Comparison of ENCODE assay signal across 38 cellular contexts in the genomic region with DNA sequence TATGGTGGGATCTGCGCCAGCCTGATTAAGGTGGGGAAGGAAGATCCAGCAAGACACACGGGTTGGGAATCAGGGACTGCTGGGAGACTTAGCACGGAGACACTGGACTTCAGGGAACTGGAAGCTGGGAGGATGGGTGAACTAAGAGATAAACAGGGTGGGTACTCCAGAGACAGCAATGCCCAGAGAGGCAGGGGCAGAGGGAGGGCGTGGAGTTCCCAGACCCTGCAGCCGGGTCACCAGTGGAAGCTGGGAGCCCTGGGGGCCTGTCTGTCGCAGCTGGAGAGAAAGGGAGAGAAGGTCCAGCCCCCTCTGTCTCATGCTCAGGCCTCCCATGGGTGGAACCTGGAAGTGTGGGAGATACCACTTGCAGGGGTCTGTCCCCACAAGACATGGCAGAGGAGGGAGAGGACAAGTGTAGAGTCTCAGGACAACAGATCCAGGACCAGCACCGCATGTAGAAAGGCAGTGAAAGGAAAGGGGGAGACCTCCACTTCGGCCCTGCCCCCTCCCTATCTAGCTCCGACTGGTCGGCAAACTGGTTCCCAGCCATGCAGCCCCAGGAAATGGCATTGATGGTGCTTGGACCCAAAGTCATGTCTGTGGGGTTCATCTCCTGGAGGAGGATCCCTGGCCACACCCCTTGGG. TPM values are rescaled to one million over a fixed set of nuclear protein-coding genes. Genes with fewer than 3 reads are reported as not detected.
"Had no signal": no experiment of that assay in that cellular context is flagged by ENCODE, and none has a peak within 500 bp of the region (broad histone marks: within the 10 kb centered on the region; RNA-seq: fewer than 3 reads in every experiment).

No MANE protein-coding gene starts in this region.

- H3K4me2 ChIP-seq: hepatocyte, smooth muscle cell had no signal

- H3K4me1 ChIP-seq: parathyroid adenoma, thyroid gland, upper lobe of right lung had no signal

- H3K9me3 ChIP-seq: adrenal gland, colonic mucosa, thyroid gland had no signal

- H2AFZ ChIP-seq: hepatocyte, parathyroid adenoma had no signal

- H3K79me2 ChIP-seq: hepatocyte, parathyroid adenoma had no signal

- H3K36me3 Mint-ChIP-seq: activated CD4-positive, alpha-beta memory T cell treated with anti-CD3 and anti-CD28 coated beads for 36 hours; activated naive CD8-positive, alpha-beta T cell treated with anti-CD3 and anti-CD28 coated beads for 36 hours; mesothelial cell of epicardium had no signal

- H3K4me3 ChIP-seq: adrenal gland, body of pancreas, colonic mucosa, gastroesophageal sphincter, hepatocyte, right atrium auricular region, smooth muscle cell, stomach, thyroid gland, upper lobe of right lung had no signal

- H3K27ac ChIP-seq: adrenal gland, body of pancreas, colonic mucosa, gastroesophageal sphincter, hepatocyte, parathyroid adenoma, right atrium auricular region, stomach, thyroid gland, upper lobe of right lung had no signal

- H3K27me3 ChIP-seq: adrenal gland, body of pancreas, colonic mucosa, thyroid gland had no signal

- H3K36me3 ChIP-seq: adrenal gland, colonic mucosa, gastroesophageal sphincter, right atrium auricular region, stomach, thyroid gland, upper lobe of right lung had no signal

- H3K27ac Mint-ChIP-seq: activated CD4-positive, alpha-beta memory T cell treated with anti-CD3 and anti-CD28 coated beads for 36 hours; activated naive CD4-positive, alpha-beta T cell treated with anti-CD3 and anti-CD28 coated beads for 36 hours; activated naive CD8-positive, alpha-beta T cell treated with anti-CD3 and anti-CD28 coated beads for 36 hours; activated T-helper 1 cell treated with anti-CD3 and anti-CD28 coated beads, Interleukin-12 subunit alpha, Interleukin-12 subunit beta, Interleukin-2, Interleukin-4 antibody, amounts not matched to agents 30 ng/mL and 10 ng/mL and 1 ng/mL, durations not matched to agents 14 hours and 24 hours and 36 hours; mesothelial cell of epicardium; stimulated activated naive B cell treated with anti-CD40 and anti-IgM and Interleukin-4, amounts not matched to agents 10 μg/mL and 1 μg/mL and 100 μg/mL, for 72 hours; T-helper 2 cell treated with Interferon-gamma antibody and Interleukin-4, amounts not matched to agents 5 μg/mL and 100 μg/mL, for 36 hours had no signal

- DNase-seq: activated CD4-positive, alpha-beta memory T cell treated with anti-CD3 and anti-CD28 coated beads for 36 hours; activated CD4-positive, alpha-beta T cell treated with anti-CD3 and anti-CD28 coated beads for 4 hours; activated CD8-positive, alpha-beta memory T cell treated with anti-CD3 and anti-CD28 coated beads, Interleukin-2, amount 50 U/mL, for 4 hours; activated effector memory CD4-positive, alpha-beta T cell treated with anti-CD3 and anti-CD28 coated beads, Interleukin-2, amount 50 U/mL, for 16 hours; activated naive CD4-positive, alpha-beta T cell treated with anti-CD3 and anti-CD28 coated beads for 36 hours; activated naive CD8-positive, alpha-beta T cell treated with anti-CD3 and anti-CD28 coated beads for 36 hours; activated T-cell treated with anti-CD3 and anti-CD28 coated beads, Interleukin-2, amount 50 U/mL, for 1 hour; adrenal gland; aorta; body of pancreas; cerebellar nuclear complex; colonic mucosa; effector memory CD4-positive, alpha-beta T cell; erythroblast; left cardiac atrium; mammary epithelial cell; stimulated activated CD4-positive, alpha-beta T cell treated with anti-CD3 and anti-CD28 coated beads, Interleukin-1b, Interleukin-23, amount 100 ng/mL, for 48 hours; stimulated activated CD4-positive, alpha-beta T cell treated with anti-CD3 and anti-CD28 coated beads, Interleukin-4, amount 100 ng/mL, for 4 hours; stimulated activated CD8-positive, alpha-beta memory T cell treated with anti-CD3 and anti-CD28 coated beads, Interleukin-4, amount 100 ng/mL, for 48 hours; stimulated activated naive B cell treated with anti-CD40 and anti-IgM and Interleukin-4, amounts not matched to agents 10 μg/mL and 1 μg/mL and 100 μg/mL, for 72 hours; stomach; thyroid gland; upper lobe of right lung had no signal

- H3K4me3 Mint-ChIP-seq: activated CD4-positive, alpha-beta memory T cell treated with anti-CD3 and anti-CD28 coated beads for 36 hours; activated naive CD4-positive, alpha-beta T cell treated with anti-CD3 and anti-CD28 coated beads for 36 hours; activated naive CD8-positive, alpha-beta T cell treated with anti-CD3 and anti-CD28 coated beads for 36 hours; activated T-helper 1 cell treated with anti-CD3 and anti-CD28 coated beads, Interleukin-12 subunit alpha, Interleukin-12 subunit beta, Interleukin-2, Interleukin-4 antibody, amounts not matched to agents 30 ng/mL and 10 ng/mL and 1 ng/mL, durations not matched to agents 14 hours and 24 hours and 36 hours; mesothelial cell of epicardium; stimulated activated naive B cell treated with anti-CD40 and anti-IgM and Interleukin-4, amounts not matched to agents 10 μg/mL and 1 μg/mL and 100 μg/mL, for 72 hours; T-helper 2 cell treated with Interferon-gamma antibody and Interleukin-4, amounts not matched to agents 5 μg/mL and 100 μg/mL, for 36 hours had no signal

- ATAC-seq: body of pancreas, gastroesophageal sphincter, left cardiac atrium, upper lobe of right lung had no signal

- H3K9me3 Mint-ChIP-seq: activated CD4-positive, alpha-beta memory T cell treated with anti-CD3 and anti-CD28 coated beads for 36 hours; activated T-helper 1 cell treated with anti-CD3 and anti-CD28 coated beads, Interleukin-12 subunit alpha, Interleukin-12 subunit beta, Interleukin-2, Interleukin-4 antibody, amounts not matched to agents 30 ng/mL and 10 ng/mL and 1 ng/mL, durations not matched to agents 14 hours and 24 hours and 36 hours had no signal

RNA-seq across cellular contexts. Expression of a gene that starts 44.4 kb away (rescaled TPM):
- total RNA-seq: activated CD4-positive, alpha-beta memory T cell treated with anti-CD3 and anti-CD28 coated beads for 36 hours; activated CD8-positive, alpha-beta memory T cell treated with anti-CD3 and anti-CD28 coated beads for 36 hours; activated naive CD4-positive, alpha-beta T cell treated with anti-CD3 and anti-CD28 coated beads for 36 hours; activated naive CD8-positive, alpha-beta T cell treated with anti-CD3 and anti-CD28 coated beads for 36 hours; activated T-helper 1 cell treated with anti-CD3 and anti-CD28 coated beads, Interleukin-12 subunit alpha, Interleukin-12 subunit beta, Interleukin-2, Interleukin-4 antibody, amounts not matched to agents 30 ng/mL and 10 ng/mL and 1 ng/mL, durations not matched to agents 14 hours and 24 hours and 36 hours; dermis microvascular lymphatic vessel endothelial cell; fibroblast of lung; fibroblast of villous mesenchyme; mammary epithelial cell; mesothelial cell of epicardium; pulmonary artery endothelial cell; right atrium auricular region; smooth muscle cell had no signal
- polyA plus RNA-seq: fibroblast of lung, keratinocyte, mammary epithelial cell, neural cell, smooth muscle cell had no signal
